9 cellular contexts compared by ENCODE assay signal in genomic region chr1:7752512-7753417, GRCh38. TPM values are rescaled to one million over a fixed set of nuclear protein-coding genes. Genes with fewer than 3 reads are reported as not detected.
A peak's percentile ranks its signal among the peaks of the same experiment; 100 is the strongest.
DNase-seq lines count a peak whose midpoint lies in the region; ATAC-seq, FAIRE-seq and TF ChIP-seq lines count a peak whose summit lies in the region.
"Had no signal": no experiment of that assay in that cellular context is flagged by ENCODE, and none has a peak within 500 bp of the region (broad histone marks: within the 10 kb centered on the region; RNA-seq: fewer than 3 reads in every experiment).

No MANE protein-coding gene starts in this region.

- H3K4me1 ChIP-seq in astrocyte (ENCODE audit: insufficient read depth, low read length) (peaks cover 5% of the 10 kb centered on the region), right cardiac atrium (ENCODE audit: control insufficient read depth, insufficient read depth, low read length) (no peaks in the 10 kb centered on the region), psoas muscle (no peaks in the 10 kb centered on the region)

- H3K9me3 ChIP-seq in astrocyte (ENCODE audit: insufficient read depth, low read depth, low read length) (no peaks in the 10 kb centered on the region), right cardiac atrium (ENCODE audit: control insufficient read depth, low read length) (no peaks in the 10 kb centered on the region), psoas muscle (no peaks in the 10 kb centered on the region)

- peak; percentile 92 for TF ChIP-seq CTCF in astrocyte (IDR thresholded peaks at IDR 0.05; ENCODE audit: insufficient read depth, low read depth, low read length)
- peak; percentile 85 for TF ChIP-seq CTCF in psoas muscle (IDR thresholded peaks at IDR 0.05)

- no peaks in the 10 kb centered on the region for H3K4me1 Mint-ChIP-seq in astrocyte (ENCODE audit: low read depth, unreplicated experiment)

- 31% methylated on average over 18 of the region's 18 CpGs for WGBS in right cardiac atrium
- WGBS in psoas muscle, 3 donors = 30 to 34% (median 34%) methylated on average over 18 of the region's 18 CpGs

- no peaks in the 10 kb centered on the region for H4K20me1 ChIP-seq in astrocyte (ENCODE audit: insufficient read depth, low read length)

- H3K27me3 ChIP-seq in astrocyte (ENCODE audit: insufficient read depth, low read length) (no peaks in the 10 kb centered on the region), right cardiac atrium (ENCODE audit: control insufficient read depth, insufficient read depth) (no peaks in the 10 kb centered on the region), psoas muscle (ENCODE audit: insufficient read depth in 3 of 3, low read length in 2 of 3) (no peaks in the 10 kb centered on the region)

- DNase-seq in DMS79 (lab: John Stamatoyannopoulos, UW) = peak; percentile 31
- peak; percentile 69 for DNase-seq in LoVo (ENCODE audit: low spot score)
- DNase-seq in SK-MEL-5 (ENCODE audit: low read depth, low spot score) = peak; percentile 70
- DNase-seq in astrocyte (ENCODE audit: low read depth) = peak; percentile 39
- peak; percentile 53 to 85 (median 69) for DNase-seq in right cardiac atrium
- peak in 1 of 2 donors; percentile 36 for DNase-seq in psoas muscle
- no peak for DNase-seq in GM19238 (ENCODE audit: insufficient read length, low spot score)

- H3K9me3 Mint-ChIP-seq in astrocyte (ENCODE audit: unreplicated experiment) = no peaks in the 10 kb centered on the region

- H3K79me2 ChIP-seq in astrocyte (ENCODE audit: insufficient read depth, low read length) = no peaks in the 10 kb centered on the region

- no peaks in the 10 kb centered on the region for H3K27me3 Mint-ChIP-seq in astrocyte (ENCODE audit: low read depth, unreplicated experiment)

- H3K36me3 ChIP-seq in astrocyte (ENCODE audit: insufficient read depth, low read length) (no peaks in the 10 kb centered on the region), psoas muscle (ENCODE audit: insufficient read depth in 1 of 2, low read depth in 1 of 2) (no peaks in the 10 kb centered on the region)

- no peaks in the 10 kb centered on the region for H3K36me3 Mint-ChIP-seq in astrocyte (ENCODE audit: low read depth, unreplicated experiment)
- H3K36me3 Mint-ChIP-seq: activated naive CD8-positive, alpha-beta T cell had no signal

- in situ Hi-C loops in SK-MEL-5 (cut with HindIII; ENCODE audit: low pct_unique_long_range_greater_than_20kb, low sequenced_read_pairs) = no loop called here

- ATAC-seq in right cardiac atrium (peak; percentile 38 to 60), psoas muscle (peak in 3 of 4 donors; percentile 47 to 82 (median 62)), HG03520 (IDR thresholded peaks at IDR 0.05; ENCODE audit: unreplicated experiment) (no peak)

- H3K4me3 ChIP-seq in astrocyte (ENCODE audit: insufficient read depth, low read depth, low read length) (peak overlapping the region; percentile 54), right cardiac atrium (ENCODE audit: low read length) (peak overlapping the region; percentile 39), psoas muscle (peak overlapping the region; percentile 51)

- peak overlapping the region; percentile 76 for H3K9ac ChIP-seq in astrocyte (ENCODE audit: low read length)

- FAIRE-seq in astrocyte (lab: Jason Lieb, UNC) = peak; percentile 64

- peak overlapping the region; percentile 78 for H2AFZ ChIP-seq in astrocyte (ENCODE audit: low read depth, low read length)

- intact Hi-C loops in right cardiac atrium (cut with DNase I) = loop anchor here (2.0 kb wide), 3 partner anchors 82 to 86 kb away; no protein-coding TSS in a partner anchor
- intact Hi-C loops in psoas muscle (cut with DNase I) = loop anchor here (1.0 to 2.0 kb wide), 2 partner anchors 85 to 86 kb away; no protein-coding TSS in a partner anchor

- H3K27ac ChIP-seq in astrocyte (ENCODE audit: low read depth, low read length) (no peak overlapping the region), right cardiac atrium (ENCODE audit: low read length) (no peak overlapping the region), psoas muscle (no peak overlapping the region)

- H3K27ac Mint-ChIP-seq in astrocyte (ENCODE audit: unreplicated experiment) = peak overlapping the region; percentile 77
- H3K27ac Mint-ChIP-seq: activated naive CD8-positive, alpha-beta T cell had no signal

- peak overlapping the region; percentile 85 for H3K4me2 ChIP-seq in astrocyte (ENCODE audit: low read length)

- peak overlapping the region; percentile 78 for H3K4me3 Mint-ChIP-seq in astrocyte (ENCODE audit: unreplicated experiment)
- H3K4me3 Mint-ChIP-seq: activated naive CD8-positive, alpha-beta T cell had no signal

RNA-seq across cellular contexts. Expression of gene VAMP3, which starts 18.3 kb away (rescaled TPM):
- total RNA-seq in SK-MEL-5 (2014; rRNA removed; shearing (Covaris generic)) = 102 and 104 TPM in 2 replicates
- polyA plus RNA-seq in SK-MEL-5 (2015; cell fraction: cytosol; rRNA removed) = 115 and 121 TPM in 2 replicates
- polyA plus RNA-seq in SK-MEL-5 (2015; cell fraction: nucleus; rRNA removed) = 60.4 and 62.6 TPM in 2 replicates
- total RNA-seq in astrocyte (154 and 156 TPM in 2 replicates), right cardiac atrium (10 to 100 TPM; 76.6 to 90.4 (median 83.8) TPM), psoas muscle (10 to 100 TPM; 54.3 to 71.6 (median 66.8) TPM)
- polyA plus RNA-seq in right cardiac atrium (61.3 TPM), psoas muscle (10 to 100 TPM; 35.0 to 68.7 (median 48.1) TPM)

RNA-seq across cellular contexts. Expression of gene PER3, which starts 31.3 kb away (rescaled TPM):
- 8.8 and 9.4 TPM in 2 replicates for total RNA-seq in SK-MEL-5 (2014; rRNA removed; shearing (Covaris generic))
- 11.4 and 16.6 TPM in 2 replicates for polyA plus RNA-seq in SK-MEL-5 (2015; cell fraction: cytosol; rRNA removed)
- 27.9 and 38.6 TPM in 2 replicates for polyA plus RNA-seq in SK-MEL-5 (2015; cell fraction: nucleus; rRNA removed)
- total RNA-seq in astrocyte (1.8 and 2.5 TPM in 2 replicates), right cardiac atrium (10 to 100 TPM; 15.1 to 28.2 (median 24.6) TPM), psoas muscle (10 to 100 TPM in 3 of 4 donors, 1 to 10 TPM in 1; 4.8 to 15.1 (median 10.5) TPM)
- polyA plus RNA-seq in right cardiac atrium (11.5 TPM), psoas muscle (1 to 10 TPM; 1.4 to 2.0 (median 1.8) TPM)
